In the genomic region with DNA sequence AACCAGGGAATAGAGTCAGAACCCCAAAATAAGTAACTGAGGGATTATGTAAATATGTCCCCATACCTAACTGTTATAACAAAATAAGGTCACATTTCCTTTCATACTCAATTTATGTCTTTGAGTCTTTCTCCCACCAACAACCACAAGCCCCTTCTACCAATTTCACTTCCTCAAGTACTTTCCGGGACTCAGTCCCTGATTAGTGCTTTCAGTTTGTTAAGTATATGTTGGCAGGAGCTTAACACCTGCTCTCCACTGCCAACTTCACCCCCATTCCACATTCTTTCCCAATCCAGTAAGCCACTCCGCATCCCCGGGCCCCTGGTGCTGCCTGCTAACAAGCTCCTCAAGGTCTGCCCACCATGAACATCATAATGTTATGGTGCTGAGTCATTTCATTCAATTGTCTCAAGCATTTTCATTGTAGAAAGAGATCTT, we compare ENCODE assay signal across 9 cellular contexts.
DNase-seq lines count a peak whose midpoint lies in the region; ATAC-seq and TF ChIP-seq lines count a peak whose summit lies in the region.
"Had no signal": no experiment of that assay in that cellular context is flagged by ENCODE, and none has a peak within 500 bp of the region (broad histone marks: within the 10 kb centered on the region; RNA-seq: fewer than 3 reads in every experiment).

No MANE protein-coding gene starts in this region.

- H3K36me3 ChIP-seq in lower lobe of right lung (no peaks in the 10 kb centered on the region), uterus (no peaks in the 10 kb centered on the region)

- H3K9me3 ChIP-seq in lower lobe of right lung = peaks cover 15% of the 10 kb centered on the region
- H3K9me3 ChIP-seq in uterus = peaks cover 0 to 7% of the 10 kb centered on the region in 2 donors

- H3K27me3 ChIP-seq in lower lobe of right lung (ENCODE audit: low read depth) (no peaks in the 10 kb centered on the region), uterus (no peaks in the 10 kb centered on the region)

- TF ChIP-seq POLR2A in uterus (IDR thresholded peaks at IDR 0.05) = no peak

- intact Hi-C loops in lower lobe of right lung (cut with DNase I) (no loop called here), uterus (cut with DNase I; ENCODE audit: low total_unique reads) (no loop called here)

- H3K4me1 ChIP-seq in lower lobe of right lung (no peaks in the 10 kb centered on the region), uterus (no peaks in the 10 kb centered on the region)

- H3K4me3 ChIP-seq in lower lobe of right lung (no peak overlapping the region), uterus (no peak overlapping the region)

- no peak for TF ChIP-seq CTCF in lower lobe of right lung (IDR thresholded peaks at IDR 0.05)
- no peak for TF ChIP-seq CTCF in uterus (IDR thresholded peaks at IDR 0.05)

- ATAC-seq in GM18873 (IDR thresholded peaks at IDR 0.05; ENCODE audit: low FRiP score, unreplicated experiment) (peak; percentile 98), HG02610 (IDR thresholded peaks at IDR 0.05; ENCODE audit: unreplicated experiment) (peak; percentile 96), lower lobe of right lung (peak; percentile 41 to 70)

- DNase-seq in HT1080 (ENCODE audit: low read depth) = peak; percentile 11
- no peak for DNase-seq in lower lobe of right lung
- no peak for DNase-seq in NCI-H345 treated with DMSO at 0.1 percent for 48 hours (lab: John Stamatoyannopoulos, UW; ENCODE audit: unreplicated experiment)
- DNase-seq in iPS-NIHi7 (ENCODE audit: extremely low spot score) = no peak
- no peak for DNase-seq in uterus
- no peak for DNase-seq in activated T-cell treated with anti-CD3 and anti-CD28 coated beads for 4 hours
- DNase-seq: T1000 had no signal

- no peak overlapping the region for H3K27ac ChIP-seq in lower lobe of right lung
- H3K27ac ChIP-seq in uterus = no peak overlapping the region
